14 cellular contexts compared by ENCODE assay signal in the genomic region with DNA sequence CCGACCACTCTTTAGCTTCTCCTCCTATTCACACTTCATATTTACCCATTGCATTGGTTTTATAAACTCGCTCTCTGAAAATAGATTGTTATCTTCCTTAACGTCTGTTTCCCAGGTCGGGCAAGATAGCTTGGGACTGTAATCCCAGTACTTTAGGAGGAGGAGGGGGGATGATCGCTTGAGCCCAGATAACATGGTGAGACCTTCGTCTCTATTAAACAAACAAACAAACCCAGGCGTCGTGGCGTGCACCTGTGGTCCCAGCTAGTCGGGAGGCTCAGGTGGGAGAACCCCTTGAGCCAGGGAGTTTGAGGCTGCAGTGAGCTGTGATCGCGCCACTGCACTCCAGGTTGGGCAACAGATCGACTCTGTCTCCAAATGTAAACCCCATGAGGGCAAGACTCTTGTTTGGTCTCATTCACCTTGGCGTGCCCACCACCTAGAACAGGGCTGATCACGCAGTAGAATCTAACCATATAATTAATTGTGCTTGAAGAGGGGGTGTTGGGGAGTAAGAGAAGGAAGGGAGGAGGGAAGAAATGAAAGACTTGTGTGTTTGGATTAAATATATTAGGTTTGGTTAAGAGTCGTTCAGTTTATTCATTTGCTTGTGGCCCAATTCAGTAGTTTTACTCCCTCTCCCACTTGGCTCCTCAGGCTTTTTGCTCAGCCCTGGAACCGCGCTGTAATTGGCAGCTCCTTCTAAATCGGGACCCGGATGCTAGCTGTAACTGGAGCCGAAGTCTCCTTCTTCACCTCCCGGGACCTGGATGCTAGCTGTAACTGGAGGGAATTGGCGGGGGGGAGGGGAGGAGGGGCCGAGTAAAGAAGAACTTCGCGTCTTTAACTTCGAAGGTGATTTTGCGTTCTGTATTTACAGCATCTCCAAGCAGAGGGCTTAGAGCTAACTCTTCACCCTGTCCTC. TPM values are rescaled to one million over a fixed set of nuclear protein-coding genes. Genes with fewer than 3 reads are reported as not detected.
A peak's percentile ranks its signal among the peaks of the same experiment; 100 is the strongest.
DNase-seq lines count a peak whose midpoint lies in the region; ATAC-seq and TF ChIP-seq lines count a peak whose summit lies in the region.
"Had no signal": no experiment of that assay in that cellular context is flagged by ENCODE, and none has a peak within 500 bp of the region (broad histone marks: within the 10 kb centered on the region; RNA-seq: fewer than 3 reads in every experiment).

No MANE protein-coding gene starts in this region.

- DNase-seq in CD8-positive, alpha-beta memory T cell = no peak
- DNase-seq in H7 (peak; percentile 80), naive B cell (no peak), dermis blood vessel endothelial cell (no peak), Ammon's horn (ENCODE audit: low spot score) (no peak)
- DNase-seq: effector CD4-positive, alpha-beta T cell; NCI-H1436 treated with DMSO at 0.1 percent for 48 hours; NCI-H345; WERI-Rb-1 had no signal

- no peak for ATAC-seq in naive B cell (ENCODE audit: low read depth in 2 of 2)
- ATAC-seq in GM18867 (IDR thresholded peaks at IDR 0.05; ENCODE audit: unreplicated experiment) = no peak

- H3K27ac ChIP-seq in CD8-positive, alpha-beta memory T cell (ENCODE audit: low read depth, low read length) = no peak overlapping the region
- H3K27ac ChIP-seq: BLaER1 treated with 17β-estradiol and CSF1 and Interleukin-3, amounts not matched to agents 10 nM and 100 nM; SJSA1; WERI-Rb-1 had no signal

- H3K36me3 ChIP-seq in CD8-positive, alpha-beta memory T cell (ENCODE audit: insufficient read depth, low read length) = no peaks in the 10 kb centered on the region
- H3K36me3 ChIP-seq in H7 (replicated peaks; ENCODE audit: control insufficient read depth, insufficient read depth, low read length) = no peaks in the 10 kb centered on the region

- H3K27me3 Mint-ChIP-seq in CD8-positive, alpha-beta memory T cell = peaks cover 88 to 96% of the 10 kb centered on the region in 2 donors
- H3K27me3 Mint-ChIP-seq in brain (peaks cover 100% of the 10 kb centered on the region), naive B cell (peaks cover 87 to 90% (median 87%) of the 10 kb centered on the region in 3 donors)

- peaks cover 3 to 15% (median 3%) of the 10 kb centered on the region in 3 donors for H3K36me3 Mint-ChIP-seq in CD8-positive, alpha-beta memory T cell
- H3K36me3 Mint-ChIP-seq in brain (no peaks in the 10 kb centered on the region), naive B cell (peaks cover 16 to 42% of the 10 kb centered on the region in 2 donors)

- H3K9me3 ChIP-seq in CD8-positive, alpha-beta memory T cell (ENCODE audit: low read length) = peaks cover 15% of the 10 kb centered on the region
- H3K9me3 ChIP-seq: SJSA1 had no signal

- H3K9me3 Mint-ChIP-seq in CD8-positive, alpha-beta memory T cell = peaks cover 8 to 47% (median 37%) of the 10 kb centered on the region in 5 donors
- H3K9me3 Mint-ChIP-seq in brain (peaks cover 3 to 24% (median 13%) of the 10 kb centered on the region in 5 experiments), naive B cell (peaks cover 11 to 61% (median 40%) of the 10 kb centered on the region in 7 donors)

- peaks cover 31 to 44% (median 36%) of the 10 kb centered on the region in 3 donors for H3K4me1 Mint-ChIP-seq in CD8-positive, alpha-beta memory T cell
- H3K4me1 Mint-ChIP-seq in brain (peaks cover 30% of the 10 kb centered on the region), naive B cell (peaks cover 23 to 45% (median 40%) of the 10 kb centered on the region in 3 donors)

- TF ChIP-seq CTCF in brain (conservative IDR thresholded peaks at IDR 0.05) = no peak

- peaks cover 91% of the 10 kb centered on the region for H3K27me3 ChIP-seq in CD8-positive, alpha-beta memory T cell (ENCODE audit: insufficient read depth, low read length, poor library complexity, severe bottlenecking)
- peaks cover 100% of the 10 kb centered on the region for H3K27me3 ChIP-seq in H7 (ENCODE audit: control insufficient read depth, insufficient read depth, low read length)
- H3K27me3 ChIP-seq: SJSA1 had no signal

- H3K27ac Mint-ChIP-seq in CD8-positive, alpha-beta memory T cell = peak overlapping the region in 5 of 8 donors; percentile 5 to 76 (median 8)
- H3K27ac Mint-ChIP-seq in brain = no peak overlapping the region
- H3K27ac Mint-ChIP-seq in naive B cell = peak overlapping the region in 5 of 6 donors; percentile 64 to 99 (median 94)

- peaks cover 20% of the 10 kb centered on the region for H3K4me1 ChIP-seq in CD8-positive, alpha-beta memory T cell (ENCODE audit: insufficient read depth, low read length)

- CTCF ChIA-PET in CD8-positive, alpha-beta memory T cell (lab: Charles Lee) = interaction anchor here (0.6 to 2.7 kb wide), 4 partner anchors 13 to 156 kb away, joined by 3 to 12 read pairs (median 3); partner anchors contain the start of gene CDKN2B

- POLR2A ChIA-PET in CD8-positive, alpha-beta memory T cell (lab: Charles Lee) = interaction anchor here (0.5 kb wide), 1 partner anchor 25 kb away, joined by 5 read pairs; the partner anchor contains the start of gene CDKN2B-AS1

- H3K4me3 Mint-ChIP-seq in CD8-positive, alpha-beta memory T cell = peak overlapping the region in 5 of 7 donors; percentile 39 to 70 (median 61)
- H3K4me3 Mint-ChIP-seq in brain (peak overlapping the region in 4 of 5 experiments; percentile 5 to 79 (median 54)), naive B cell (peak overlapping the region in 7 of 8 donors; percentile 20 to 73 (median 53))

- H3K4me3 ChIP-seq in CD8-positive, alpha-beta memory T cell (ENCODE audit: low read length) = no peak overlapping the region
- no peak overlapping the region for H3K4me3 ChIP-seq in H7 (ENCODE audit: insufficient read depth, low read depth, low read length)
- H3K4me3 ChIP-seq: BLaER1 treated with 17β-estradiol and CSF1 and Interleukin-3, amounts not matched to agents 10 nM and 100 nM; SJSA1 had no signal

RNA-seq across cellular contexts. Expression of gene CDKN2A, which starts 24.9 kb away (rescaled TPM):
- 1 to 10 TPM; 3.9 to 4.1 TPM for total RNA-seq in CD8-positive, alpha-beta memory T cell
- polyA plus RNA-seq in CD8-positive, alpha-beta memory T cell = 6.8 TPM
- not detected in 2 replicates for total RNA-seq in H7 (2014; rRNA removed; shearing (Covaris generic))
- 173 TPM for polyA plus RNA-seq in brain (ENCODE audit: insufficient read depth, low read depth, low replicate concordance)
- 1 to 10 TPM; 1.3 to 5.6 (median 4.6) TPM for polyA plus RNA-seq in naive B cell (ENCODE audit: low read depth in 6 of 6)
- 1.0 and 1.3 TPM in 2 replicates for total RNA-seq in dermis blood vessel endothelial cell

RNA-seq across cellular contexts. Expression of gene CDKN2B-AS1, which starts 25.3 kb away (rescaled TPM):
- total RNA-seq in CD8-positive, alpha-beta memory T cell = under 1 TPM; 0.58 to 0.74 TPM
- not detected for polyA plus RNA-seq in CD8-positive, alpha-beta memory T cell
- 0.07 TPM in 1 of 2 replicates, not detected in the other for total RNA-seq in H7 (2014; rRNA removed; shearing (Covaris generic))
- polyA plus RNA-seq in brain (ENCODE audit: insufficient read depth, low read depth, low replicate concordance) (6.9 TPM), naive B cell (ENCODE audit: low read depth in 6 of 6) (1 to 10 TPM in 1 of 6 donors, under 1 TPM in 3, not detected in 2; 0.48 to 1.2 (median 0.76) TPM)
- total RNA-seq in dermis blood vessel endothelial cell = 0.28 and 2.2 TPM in 2 replicates
- total RNA-seq: G401 had no signal

RNA-seq across cellular contexts. Expression of gene CDKN2B, which starts 39.8 kb away (rescaled TPM):
- under 1 TPM in 1 of 2 experiments, not detected in 1; 0.09 TPM for total RNA-seq in CD8-positive, alpha-beta memory T cell
- polyA plus RNA-seq in CD8-positive, alpha-beta memory T cell = 0.16 TPM
- total RNA-seq in H7 (2014; rRNA removed; shearing (Covaris generic)) = 0.76 TPM in 1 of 2 replicates, not detected in the other
- polyA plus RNA-seq in brain (ENCODE audit: insufficient read depth, low read depth, low replicate concordance) = 8.9 TPM
- polyA plus RNA-seq in naive B cell (ENCODE audit: low read depth in 6 of 6) = under 1 TPM in 5 of 6 donors, not detected in 1; 0.25 to 0.90 (median 0.43) TPM
- total RNA-seq in dermis blood vessel endothelial cell = 1.9 and 2.4 TPM in 2 replicates

Comparison
In these comparisons a context has a peak if more than half of its experiments do, and no peak if none do; other contexts are left out.
1. H3K27ac Mint-ChIP-seq: peak in CD8-positive, alpha-beta memory T cell (5 of 8) and naive B cell (5 of 6); none in brain (0 of 5).
2. Peak in every context shown above with its lines, with median percentiles within 50 percentile points of each other: H3K4me3 Mint-ChIP-seq.